In the genomic region with DNA sequence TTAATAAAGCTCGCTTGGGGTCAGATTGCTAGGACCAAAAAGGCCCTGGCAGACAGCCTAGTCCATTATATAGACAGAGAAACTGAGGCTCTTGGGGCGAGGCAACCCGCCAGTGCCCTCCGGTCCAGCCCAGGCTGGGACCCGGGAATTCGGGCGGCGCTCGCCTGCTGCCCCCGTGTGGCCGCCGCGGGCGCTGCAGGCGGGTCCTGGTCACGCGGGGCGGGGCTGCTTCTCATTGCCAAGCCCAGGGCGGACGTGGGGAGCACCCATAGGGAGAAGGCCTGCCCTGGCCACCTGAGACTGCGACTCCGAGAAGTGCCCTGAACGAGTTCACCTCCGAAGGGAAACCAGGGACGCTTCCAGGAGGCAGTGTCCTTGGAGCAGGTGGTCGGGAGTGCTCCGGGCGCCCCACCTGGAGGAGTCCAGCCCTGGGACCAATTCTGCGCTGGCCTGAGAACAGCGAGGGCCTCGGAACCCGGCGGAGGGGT, we compare ENCODE assay signal across 1 cellular context.
A peak's percentile ranks its signal among the peaks of the same experiment; 100 is the strongest.
TF ChIP-seq lines count a peak whose summit lies in the region.

No MANE protein-coding gene starts in this region.

TF ChIP-seq in H1, 55 proteins besides CTCF, POLR2A, EP300 and RAD21 (continued from another document):
- TF ChIP-seq CBX8 (IDR thresholded peaks at IDR 0.05; ENCODE audit: borderline replicate concordance, low read depth, low read length) (no peak), CHD2 (IDR thresholded peaks at IDR 0.05; ENCODE audit: low read length) (no peak), SP4 (IDR thresholded peaks at IDR 0.05; ENCODE audit: low read length) (no peak), HDAC2 (IDR thresholded peaks at IDR 0.05; ENCODE audit: borderline replicate concordance in 1 of 2, low read depth in 2 of 2, low read length in 2 of 2) (peak in 1 of 2 experiments; percentile 33; a peak in 1 of 4 replicates), NANOG (IDR thresholded peaks at IDR 0.05; ENCODE audit: insufficient read depth, low read depth, low read length, poor library complexity, severe bottlenecking) (no peak), EGR1 (IDR thresholded peaks at IDR 0.05; ENCODE audit: borderline replicate concordance, low read depth, low read length) (no peak), TCF12 (IDR thresholded peaks at IDR 0.05; ENCODE audit: low read depth, low read length) (no peak), USF2 (IDR thresholded peaks at IDR 0.05; ENCODE audit: low read length) (peak; percentile 38; the same call in 1 of the 2 replicates), ASH2L (IDR thresholded peaks at IDR 0.05; ENCODE audit: low read length) (no peak), SP2 (IDR thresholded peaks at IDR 0.05; ENCODE audit: low read length) (no peak), CHD1 (IDR thresholded peaks at IDR 0.05; ENCODE audit: low read depth, low read length) (no peak), JUN (IDR thresholded peaks at IDR 0.05; ENCODE audit: low read depth, low read length) (no peak), CREB1 (IDR thresholded peaks at IDR 0.05) (no peak), TAF7 (optimal IDR thresholded peaks at IDR 0.05; ENCODE audit: borderline replicate concordance, low read depth, low read length) (peak; percentile 44), SAP30 (IDR thresholded peaks at IDR 0.05; ENCODE audit: insufficient read depth, insufficient replicate concordance, low read length) (no peak), BACH1 (IDR thresholded peaks at IDR 0.05; ENCODE audit: low read length) (0 out of 2 replicates have a peak, but pooled peaks have one; percentile 55)
- TF ChIP-seq, protein P1, sequence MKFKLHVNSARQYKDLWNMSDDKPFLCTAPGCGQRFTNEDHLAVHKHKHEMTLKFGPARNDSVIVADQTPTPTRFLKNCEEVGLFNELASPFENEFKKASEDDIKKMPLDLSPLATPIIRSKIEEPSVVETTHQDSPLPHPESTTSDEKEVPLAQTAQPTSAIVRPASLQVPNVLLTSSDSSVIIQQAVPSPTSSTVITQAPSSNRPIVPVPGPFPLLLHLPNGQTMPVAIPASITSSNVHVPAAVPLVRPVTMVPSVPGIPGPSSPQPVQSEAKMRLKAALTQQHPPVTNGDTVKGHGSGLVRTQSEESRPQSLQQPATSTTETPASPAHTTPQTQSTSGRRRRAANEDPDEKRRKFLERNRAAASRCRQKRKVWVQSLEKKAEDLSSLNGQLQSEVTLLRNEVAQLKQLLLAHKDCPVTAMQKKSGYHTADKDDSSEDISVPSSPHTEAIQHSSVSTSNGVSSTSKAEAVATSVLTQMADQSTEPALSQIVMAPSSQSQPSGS (IDR thresholded peaks at IDR 0.05; ENCODE audit: low read length): no peak
- TF ChIP-seq, protein P2, sequence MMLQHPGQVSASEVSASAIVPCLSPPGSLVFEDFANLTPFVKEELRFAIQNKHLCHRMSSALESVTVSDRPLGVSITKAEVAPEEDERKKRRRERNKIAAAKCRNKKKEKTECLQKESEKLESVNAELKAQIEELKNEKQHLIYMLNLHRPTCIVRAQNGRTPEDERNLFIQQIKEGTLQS (IDR thresholded peaks at IDR 0.05; ENCODE audit: insufficient read depth, low read depth, low read length): 0 out of 2 replicates have a peak, but pooled peaks have one; percentile 16
- TF ChIP-seq, protein P3, sequence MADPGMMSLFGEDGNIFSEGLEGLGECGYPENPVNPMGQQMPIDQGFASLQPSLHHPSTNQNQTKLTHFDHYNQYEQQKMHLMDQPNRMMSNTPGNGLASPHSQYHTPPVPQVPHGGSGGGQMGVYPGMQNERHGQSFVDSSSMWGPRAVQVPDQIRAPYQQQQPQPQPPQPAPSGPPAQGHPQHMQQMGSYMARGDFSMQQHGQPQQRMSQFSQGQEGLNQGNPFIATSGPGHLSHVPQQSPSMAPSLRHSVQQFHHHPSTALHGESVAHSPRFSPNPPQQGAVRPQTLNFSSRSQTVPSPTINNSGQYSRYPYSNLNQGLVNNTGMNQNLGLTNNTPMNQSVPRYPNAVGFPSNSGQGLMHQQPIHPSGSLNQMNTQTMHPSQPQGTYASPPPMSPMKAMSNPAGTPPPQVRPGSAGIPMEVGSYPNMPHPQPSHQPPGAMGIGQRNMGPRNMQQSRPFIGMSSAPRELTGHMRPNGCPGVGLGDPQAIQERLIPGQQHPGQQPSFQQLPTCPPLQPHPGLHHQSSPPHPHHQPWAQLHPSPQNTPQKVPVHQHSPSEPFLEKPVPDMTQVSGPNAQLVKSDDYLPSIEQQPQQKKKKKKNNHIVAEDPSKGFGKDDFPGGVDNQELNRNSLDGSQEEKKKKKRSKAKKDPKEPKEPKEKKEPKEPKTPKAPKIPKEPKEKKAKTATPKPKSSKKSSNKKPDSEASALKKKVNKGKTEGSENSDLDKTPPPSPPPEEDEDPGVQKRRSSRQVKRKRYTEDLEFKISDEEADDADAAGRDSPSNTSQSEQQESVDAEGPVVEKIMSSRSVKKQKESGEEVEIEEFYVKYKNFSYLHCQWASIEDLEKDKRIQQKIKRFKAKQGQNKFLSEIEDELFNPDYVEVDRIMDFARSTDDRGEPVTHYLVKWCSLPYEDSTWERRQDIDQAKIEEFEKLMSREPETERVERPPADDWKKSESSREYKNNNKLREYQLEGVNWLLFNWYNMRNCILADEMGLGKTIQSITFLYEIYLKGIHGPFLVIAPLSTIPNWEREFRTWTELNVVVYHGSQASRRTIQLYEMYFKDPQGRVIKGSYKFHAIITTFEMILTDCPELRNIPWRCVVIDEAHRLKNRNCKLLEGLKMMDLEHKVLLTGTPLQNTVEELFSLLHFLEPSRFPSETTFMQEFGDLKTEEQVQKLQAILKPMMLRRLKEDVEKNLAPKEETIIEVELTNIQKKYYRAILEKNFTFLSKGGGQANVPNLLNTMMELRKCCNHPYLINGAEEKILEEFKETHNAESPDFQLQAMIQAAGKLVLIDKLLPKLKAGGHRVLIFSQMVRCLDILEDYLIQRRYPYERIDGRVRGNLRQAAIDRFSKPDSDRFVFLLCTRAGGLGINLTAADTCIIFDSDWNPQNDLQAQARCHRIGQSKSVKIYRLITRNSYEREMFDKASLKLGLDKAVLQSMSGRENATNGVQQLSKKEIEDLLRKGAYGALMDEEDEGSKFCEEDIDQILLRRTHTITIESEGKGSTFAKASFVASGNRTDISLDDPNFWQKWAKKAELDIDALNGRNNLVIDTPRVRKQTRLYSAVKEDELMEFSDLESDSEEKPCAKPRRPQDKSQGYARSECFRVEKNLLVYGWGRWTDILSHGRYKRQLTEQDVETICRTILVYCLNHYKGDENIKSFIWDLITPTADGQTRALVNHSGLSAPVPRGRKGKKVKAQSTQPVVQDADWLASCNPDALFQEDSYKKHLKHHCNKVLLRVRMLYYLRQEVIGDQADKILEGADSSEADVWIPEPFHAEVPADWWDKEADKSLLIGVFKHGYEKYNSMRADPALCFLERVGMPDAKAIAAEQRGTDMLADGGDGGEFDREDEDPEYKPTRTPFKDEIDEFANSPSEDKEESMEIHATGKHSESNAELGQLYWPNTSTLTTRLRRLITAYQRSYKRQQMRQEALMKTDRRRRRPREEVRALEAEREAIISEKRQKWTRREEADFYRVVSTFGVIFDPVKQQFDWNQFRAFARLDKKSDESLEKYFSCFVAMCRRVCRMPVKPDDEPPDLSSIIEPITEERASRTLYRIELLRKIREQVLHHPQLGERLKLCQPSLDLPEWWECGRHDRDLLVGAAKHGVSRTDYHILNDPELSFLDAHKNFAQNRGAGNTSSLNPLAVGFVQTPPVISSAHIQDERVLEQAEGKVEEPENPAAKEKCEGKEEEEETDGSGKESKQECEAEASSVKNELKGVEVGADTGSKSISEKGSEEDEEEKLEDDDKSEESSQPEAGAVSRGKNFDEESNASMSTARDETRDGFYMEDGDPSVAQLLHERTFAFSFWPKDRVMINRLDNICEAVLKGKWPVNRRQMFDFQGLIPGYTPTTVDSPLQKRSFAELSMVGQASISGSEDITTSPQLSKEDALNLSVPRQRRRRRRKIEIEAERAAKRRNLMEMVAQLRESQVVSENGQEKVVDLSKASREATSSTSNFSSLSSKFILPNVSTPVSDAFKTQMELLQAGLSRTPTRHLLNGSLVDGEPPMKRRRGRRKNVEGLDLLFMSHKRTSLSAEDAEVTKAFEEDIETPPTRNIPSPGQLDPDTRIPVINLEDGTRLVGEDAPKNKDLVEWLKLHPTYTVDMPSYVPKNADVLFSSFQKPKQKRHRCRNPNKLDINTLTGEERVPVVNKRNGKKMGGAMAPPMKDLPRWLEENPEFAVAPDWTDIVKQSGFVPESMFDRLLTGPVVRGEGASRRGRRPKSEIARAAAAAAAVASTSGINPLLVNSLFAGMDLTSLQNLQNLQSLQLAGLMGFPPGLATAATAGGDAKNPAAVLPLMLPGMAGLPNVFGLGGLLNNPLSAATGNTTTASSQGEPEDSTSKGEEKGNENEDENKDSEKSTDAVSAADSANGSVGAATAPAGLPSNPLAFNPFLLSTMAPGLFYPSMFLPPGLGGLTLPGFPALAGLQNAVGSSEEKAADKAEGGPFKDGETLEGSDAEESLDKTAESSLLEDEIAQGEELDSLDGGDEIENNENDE (IDR thresholded peaks at IDR 0.05; ENCODE audit: insufficient replicate concordance, low read length): no peak
